In the genomic region with DNA sequence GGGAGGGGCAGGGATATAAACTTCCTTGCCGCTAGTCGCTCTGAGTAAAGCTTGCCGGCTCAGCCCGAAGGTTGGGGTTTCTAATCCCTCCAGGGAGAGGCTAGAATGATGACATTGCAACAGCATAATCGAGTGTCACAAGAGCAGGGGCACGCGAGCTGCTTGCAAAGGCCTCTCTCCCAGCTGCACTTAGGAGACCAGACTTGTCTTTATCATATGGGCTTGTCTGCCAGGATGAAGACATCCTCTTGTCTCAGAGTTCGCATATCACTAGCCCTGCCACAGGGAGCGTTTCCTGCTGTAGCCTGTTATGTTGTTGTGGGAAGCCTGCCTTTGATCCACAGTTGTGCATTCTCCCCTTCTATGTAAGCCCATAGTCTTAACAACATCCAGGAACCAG, we compare ENCODE assay signal across 1 cellular context.
TF ChIP-seq lines count a peak whose summit lies in the region.

No MANE protein-coding gene starts in this region.

TF ChIP-seq in GM23338, 12 proteins besides CTCF, POLR2A, EP300 and RAD21 (continued from another document):
- TF ChIP-seq, protein P1, sequence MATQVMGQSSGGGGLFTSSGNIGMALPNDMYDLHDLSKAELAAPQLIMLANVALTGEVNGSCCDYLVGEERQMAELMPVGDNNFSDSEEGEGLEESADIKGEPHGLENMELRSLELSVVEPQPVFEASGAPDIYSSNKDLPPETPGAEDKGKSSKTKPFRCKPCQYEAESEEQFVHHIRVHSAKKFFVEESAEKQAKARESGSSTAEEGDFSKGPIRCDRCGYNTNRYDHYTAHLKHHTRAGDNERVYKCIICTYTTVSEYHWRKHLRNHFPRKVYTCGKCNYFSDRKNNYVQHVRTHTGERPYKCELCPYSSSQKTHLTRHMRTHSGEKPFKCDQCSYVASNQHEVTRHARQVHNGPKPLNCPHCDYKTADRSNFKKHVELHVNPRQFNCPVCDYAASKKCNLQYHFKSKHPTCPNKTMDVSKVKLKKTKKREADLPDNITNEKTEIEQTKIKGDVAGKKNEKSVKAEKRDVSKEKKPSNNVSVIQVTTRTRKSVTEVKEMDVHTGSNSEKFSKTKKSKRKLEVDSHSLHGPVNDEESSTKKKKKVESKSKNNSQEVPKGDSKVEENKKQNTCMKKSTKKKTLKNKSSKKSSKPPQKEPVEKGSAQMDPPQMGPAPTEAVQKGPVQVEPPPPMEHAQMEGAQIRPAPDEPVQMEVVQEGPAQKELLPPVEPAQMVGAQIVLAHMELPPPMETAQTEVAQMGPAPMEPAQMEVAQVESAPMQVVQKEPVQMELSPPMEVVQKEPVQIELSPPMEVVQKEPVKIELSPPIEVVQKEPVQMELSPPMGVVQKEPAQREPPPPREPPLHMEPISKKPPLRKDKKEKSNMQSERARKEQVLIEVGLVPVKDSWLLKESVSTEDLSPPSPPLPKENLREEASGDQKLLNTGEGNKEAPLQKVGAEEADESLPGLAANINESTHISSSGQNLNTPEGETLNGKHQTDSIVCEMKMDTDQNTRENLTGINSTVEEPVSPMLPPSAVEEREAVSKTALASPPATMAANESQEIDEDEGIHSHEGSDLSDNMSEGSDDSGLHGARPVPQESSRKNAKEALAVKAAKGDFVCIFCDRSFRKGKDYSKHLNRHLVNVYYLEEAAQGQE (IDR thresholded peaks at IDR 0.05; ENCODE audit: unreplicated experiment) = no peak
- TF ChIP-seq EZH2 (IDR thresholded peaks at IDR 0.05; ENCODE audit: low read depth, unreplicated experiment) (no peak), NANOG (IDR thresholded peaks at IDR 0.05; ENCODE audit: borderline replicate concordance) (no peak), ZNF462 (CRISPR knock-in tag; IDR thresholded peaks at IDR 0.05) (no peak), POLR2AphosphoS5 (IDR thresholded peaks at IDR 0.05; ENCODE audit: low read depth) (no peak)
